ENCODE assay signal across 29 cellular contexts in the genomic region with DNA sequence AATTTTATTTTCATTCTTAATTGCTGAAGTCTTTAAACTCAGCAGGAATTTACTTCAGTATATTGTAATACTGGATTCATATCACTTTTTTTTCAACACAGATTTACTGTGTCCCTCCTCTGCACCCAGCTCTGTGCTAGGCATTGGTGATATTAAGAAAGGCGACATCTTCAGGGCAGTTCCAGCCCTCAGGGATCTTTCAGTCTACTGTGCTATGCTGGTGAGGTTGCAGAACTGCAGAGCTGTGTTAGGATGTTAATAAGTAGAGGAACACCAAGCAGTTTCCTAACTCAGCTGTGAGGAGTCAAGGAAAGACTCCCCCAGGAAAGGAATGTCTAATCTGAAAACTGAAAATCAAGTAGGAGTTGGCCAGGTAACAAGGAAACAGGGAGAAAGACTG.
"Had no signal": no experiment of that assay in that cellular context is flagged by ENCODE, and none has a peak within 500 bp of the region (broad histone marks: within the 10 kb centered on the region; RNA-seq: fewer than 3 reads in every experiment).

No MANE protein-coding gene starts in this region.

- H3K36me3 ChIP-seq: left lung, lower lobe of right lung, pancreas, prostate gland, sigmoid colon, spleen, tibial nerve, upper lobe of left lung, vagina had no signal

- H3K27ac ChIP-seq: left lung, lower lobe of right lung, pancreas, prostate gland, sigmoid colon, spleen, tibial nerve, upper lobe of left lung, vagina had no signal

- ATAC-seq: left colon; left lung; lower lobe of right lung; naive thymus-derived CD8-positive, alpha-beta T cell; pancreas; right cardiac atrium; stimulated activated memory B cell treated with anti-CD40 and anti-IgM and Interleukin-4, amounts not matched to agents 10 μg/mL and 1 μg/mL and 100 μg/mL, for 72 hours; stimulated activated naive CD8-positive, alpha-beta T cell treated with anti-CD3 and anti-CD28 coated beads, Interleukin-15, amount 100 ng/mL, for 72 hours had no signal

- H3K9me3 ChIP-seq: left lung, lower lobe of right lung, pancreas, prostate gland, sigmoid colon, spleen, tibial nerve, upper lobe of left lung, vagina had no signal

- DNase-seq: hypothalamus; immature natural killer cell; kidney; left colon; left lung; lower lobe of right lung; mammary epithelial cell; mesenchymal stem cell; naive thymus-derived CD8-positive, alpha-beta T cell; nucleus accumbens; pancreas; posterior cingulate gyrus; retina; right cardiac atrium; sigmoid colon; spleen; stimulated activated CD4-positive, alpha-beta T cell treated with anti-CD3 and anti-CD28 coated beads, Interleukin-2, amount 100 ng/mL, for 48 hours; stimulated activated CD4-positive, alpha-beta T cell treated with anti-CD3 and anti-CD28 coated beads, Interleukin-4, amount 100 ng/mL, for 4 hours; stimulated activated CD8-positive, alpha-beta memory T cell treated with anti-CD3 and anti-CD28 coated beads, Interleukin-4, amount 100 ng/mL, for 48 hours; stimulated activated naive CD4-positive, alpha-beta T cell treated with Interleukin-2 at 50 U/mL for 16 hours; stimulated activated naive CD8-positive, alpha-beta T cell treated with anti-CD3 and anti-CD28 coated beads, Interleukin-15, amount 100 ng/mL, for 72 hours; substantia nigra; upper lobe of left lung had no signal

- H3K4me3 ChIP-seq: left lung, lower lobe of right lung, pancreas, prostate gland, sigmoid colon, spleen, tibial nerve, upper lobe of left lung, vagina had no signal

- H3K27me3 ChIP-seq: left lung, pancreas, sigmoid colon, spleen, tibial nerve, upper lobe of left lung, vagina had no signal

- FAIRE-seq: islet of Langerhans, kidney, pancreas, small intestine had no signal

- H3K4me1 ChIP-seq: left lung, lower lobe of right lung, pancreas, sigmoid colon, spleen, tibial nerve, upper lobe of left lung, vagina had no signal
